In the genomic region with DNA sequence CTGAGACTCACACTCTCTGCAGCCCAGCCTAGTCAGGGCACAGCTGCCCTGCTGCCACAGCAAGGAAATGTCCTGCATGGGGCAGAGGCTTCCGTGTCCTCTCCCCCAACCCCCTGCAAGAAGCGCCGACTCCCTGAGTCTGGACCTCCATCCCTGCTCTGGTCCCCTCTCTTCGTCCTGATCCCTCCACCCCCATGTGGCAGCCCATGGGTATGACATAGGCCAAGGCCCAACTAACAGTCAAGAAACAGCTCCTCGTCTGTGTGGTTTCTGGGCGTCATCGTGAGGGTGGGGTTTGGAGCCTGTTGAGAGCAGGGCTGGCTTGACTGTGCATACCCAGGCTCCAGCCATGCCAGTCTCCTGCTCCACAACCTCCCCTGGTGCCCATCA, we compare ENCODE assay signal across 1 cellular context.
TF ChIP-seq lines count a peak whose summit lies in the region.

No MANE protein-coding gene starts in this region.

TF ChIP-seq in HepG2, 621 proteins besides CTCF, POLR2A, EP300 and RAD21 (continued from another document):
- TF ChIP-seq ZNF687 (CRISPR knock-in tag; IDR thresholded peaks at IDR 0.05) (no peak), HOXD1 (CRISPR knock-in tag; IDR thresholded peaks at IDR 0.05) (no peak), SNAPC5 (CRISPR knock-in tag; IDR thresholded peaks at IDR 0.05; ENCODE audit: borderline replicate concordance) (no peak), ZBTB43 (CRISPR knock-in tag; conservative IDR thresholded peaks at IDR 0.05) (no peak), UBTF (CRISPR knock-in tag; IDR thresholded peaks at IDR 0.05) (no peak), ZNF17 (CRISPR knock-in tag; IDR thresholded peaks at IDR 0.05) (no peak)
